ENCODE assay signal across 1 cellular context in the genomic region with DNA sequence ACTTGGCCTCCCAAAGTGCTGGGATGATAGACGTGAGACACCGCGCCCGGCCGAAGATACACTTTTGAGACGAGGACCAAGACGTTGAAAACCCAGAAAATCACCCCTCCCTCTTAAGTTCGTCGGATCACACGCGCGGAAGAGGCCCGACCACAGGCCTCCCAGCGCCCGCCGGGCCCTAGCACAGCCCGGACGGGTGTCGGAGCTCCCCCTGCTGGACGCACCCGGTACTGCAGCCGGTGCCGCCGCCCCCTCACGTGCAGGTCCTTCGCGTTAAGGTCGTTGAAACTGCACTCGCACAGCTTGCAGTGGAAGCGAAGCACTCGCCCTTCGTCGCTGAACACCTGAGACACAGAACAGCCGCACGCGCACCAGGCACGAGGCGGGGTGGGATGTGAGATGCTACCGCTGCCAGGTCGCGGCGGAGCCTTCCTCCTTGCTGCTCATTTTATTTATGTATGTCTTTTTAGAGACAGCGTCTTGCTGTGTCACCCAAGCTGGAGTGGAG.
TF ChIP-seq lines count a peak whose summit lies in the region.

No MANE protein-coding gene starts in this region.

TF ChIP-seq in GM12878, 131 proteins besides CTCF, POLR2A, EP300 and RAD21:
- TF ChIP-seq BHLHE40 (IDR thresholded peaks at IDR 0.05; ENCODE audit: borderline replicate concordance in 1 of 2, low read depth in 2 of 2, low read length in 1 of 2) (peak; percentile 99), SP1 (IDR thresholded peaks at IDR 0.05; ENCODE audit: low read depth, low read length) (peak; percentile 18), FOS (IDR thresholded peaks at IDR 0.05; ENCODE audit: borderline replicate concordance, extremely low read depth, insufficient read length) (no peak), ZNF622 (IDR thresholded peaks at IDR 0.05) (no peak), ELK1 (IDR thresholded peaks at IDR 0.05; ENCODE audit: low read depth, low read length) (no peak), EGR1 (IDR thresholded peaks at IDR 0.05; ENCODE audit: borderline replicate concordance in 1 of 2, low read depth in 2 of 2, low read length in 2 of 2) (peak in 1 of 2 experiments; percentile 90; a peak in 2 of 3 replicates), YY1 (IDR thresholded peaks at IDR 0.05; ENCODE audit: low read depth, low read length) (peak; percentile 42; the same call in 1 of the 2 replicates), SMARCA5 (IDR thresholded peaks at IDR 0.05) (peak; percentile 74; the same call in 1 of the 2 replicates), CBFB (IDR thresholded peaks at IDR 0.05; ENCODE audit: low read depth) (0 out of 2 replicates have a peak, but pooled peaks have one; percentile 19), PRDM15 (CRISPR knock-in tag; IDR thresholded peaks at IDR 0.05) (no peak), IRF4 (IDR thresholded peaks at IDR 0.05; ENCODE audit: low read depth, low read length) (no peak), RUNX3 (IDR thresholded peaks at IDR 0.05; ENCODE audit: low read length) (no peak; the same call in 1 of the 2 replicates), SMC3 (IDR thresholded peaks at IDR 0.05; ENCODE audit: borderline replicate concordance, low read length) (peak; percentile 69), CREB1 (IDR thresholded peaks at IDR 0.05; ENCODE audit: low read depth) (no peak), NR2F1 (conservative IDR thresholded peaks at IDR 0.05) (0 out of 2 replicates have a peak, but pooled peaks have one; percentile 23)
- TF ChIP-seq, protein P1, sequence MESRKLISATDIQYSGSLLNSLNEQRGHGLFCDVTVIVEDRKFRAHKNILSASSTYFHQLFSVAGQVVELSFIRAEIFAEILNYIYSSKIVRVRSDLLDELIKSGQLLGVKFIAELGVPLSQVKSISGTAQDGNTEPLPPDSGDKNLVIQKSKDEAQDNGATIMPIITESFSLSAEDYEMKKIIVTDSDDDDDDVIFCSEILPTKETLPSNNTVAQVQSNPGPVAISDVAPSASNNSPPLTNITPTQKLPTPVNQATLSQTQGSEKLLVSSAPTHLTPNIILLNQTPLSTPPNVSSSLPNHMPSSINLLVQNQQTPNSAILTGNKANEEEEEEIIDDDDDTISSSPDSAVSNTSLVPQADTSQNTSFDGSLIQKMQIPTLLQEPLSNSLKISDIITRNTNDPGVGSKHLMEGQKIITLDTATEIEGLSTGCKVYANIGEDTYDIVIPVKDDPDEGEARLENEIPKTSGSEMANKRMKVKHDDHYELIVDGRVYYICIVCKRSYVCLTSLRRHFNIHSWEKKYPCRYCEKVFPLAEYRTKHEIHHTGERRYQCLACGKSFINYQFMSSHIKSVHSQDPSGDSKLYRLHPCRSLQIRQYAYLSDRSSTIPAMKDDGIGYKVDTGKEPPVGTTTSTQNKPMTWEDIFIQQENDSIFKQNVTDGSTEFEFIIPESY (IDR thresholded peaks at IDR 0.05): peak; percentile 48; the same call in 1 of the 2 replicates
